In genomic region chr1:153572569-153573015, GRCh38 we compare ENCODE assay signal across 8 cellular contexts. TPM values are rescaled to one million over a fixed set of nuclear protein-coding genes. Genes with fewer than 3 reads are reported as not detected.
DNase-seq lines count a peak whose midpoint lies in the region; ATAC-seq and TF ChIP-seq lines count a peak whose summit lies in the region.

No MANE protein-coding gene starts in this region.

- no peak for ATAC-seq in HG03097 (IDR thresholded peaks at IDR 0.05; ENCODE audit: low FRiP score, unreplicated experiment)

- peak overlapping the region; percentile 32 for H3K4me2 ChIP-seq in PC-9

- H3K79me2 ChIP-seq in PC-9 (ENCODE audit: low read depth) = no peaks in the 10 kb centered on the region

- DNase-seq in HuH-7.5 (ENCODE audit: low spot score) (peak; percentile 50), PC-9 (peak; percentile 81 to 84), globus pallidus (ENCODE audit: low spot score) (peak; percentile 88), ovary (peak; percentile 79 to 87 (median 84))
- DNase-seq in activated naive CD4-positive, alpha-beta T cell treated with anti-CD3 and anti-CD28 coated beads, Interleukin-2, amount 10 ng/mL, durations not matched to agents 7 days and 5 days = peak; percentile 77

- TF ChIP-seq CTCF in 22Rv1 (IDR thresholded peaks at IDR 0.05) = peak; percentile 86
- TF ChIP-seq CTCF in GM12872 (IDR thresholded peaks at IDR 0.05; ENCODE audit: insufficient read depth, low read depth, low read length) = peak; percentile 82
- peak; percentile 91 for TF ChIP-seq CTCF in PC-9 (conservative IDR thresholded peaks at IDR 0.05)
- TF ChIP-seq CTCF in ovary (IDR thresholded peaks at IDR 0.05) = peak; percentile 74 to 80 (median 76)

- no peaks in the 10 kb centered on the region for H3K36me3 Mint-ChIP-seq in activated naive CD4-positive, alpha-beta T cell treated with anti-CD3 and anti-CD28 coated beads, Interleukin-2, amount 10 ng/mL, durations not matched to agents 7 days and 5 days

- TF ChIP-seq POLR2A in ovary (IDR thresholded peaks at IDR 0.05) = no peak

- no peak overlapping the region for H2AFZ ChIP-seq in PC-9

- H3K27me3 ChIP-seq in PC-9 (ENCODE audit: insufficient read depth, low read depth) = no peaks in the 10 kb centered on the region
- H3K27me3 ChIP-seq in ovary = no peaks in the 10 kb centered on the region

- WGBS in ovary, 3 donors = 4 to 6% (median 6%) methylated on average over 3 of the region's 3 CpGs

- no peak overlapping the region for H3K4me3 Mint-ChIP-seq in activated naive CD4-positive, alpha-beta T cell treated with anti-CD3 and anti-CD28 coated beads, Interleukin-2, amount 10 ng/mL, durations not matched to agents 7 days and 5 days

- H3K4me1 Mint-ChIP-seq in activated naive CD4-positive, alpha-beta T cell treated with anti-CD3 and anti-CD28 coated beads, Interleukin-2, amount 10 ng/mL, durations not matched to agents 7 days and 5 days = peaks cover 36% of the 10 kb centered on the region

- POLR2A ChIA-PET in PC-9 (lab: Charles Lee; ENCODE audit: unreplicated experiment) = interaction anchor here (0.5 to 1.0 kb wide), 4 partner anchors 40 to 66 kb away, joined by 3 read pairs; partner anchors contain the start of genes S100A13 and S100A16

- intact Hi-C loops in PC-9 (cut with micrococcal nuclease; ENCODE audit: unreplicated experiment) = loop anchor here (1.0 to 5.0 kb wide), 7 partner anchors 36 to 177 kb away; partner anchors contain the start of genes CHTOP, S100A13 and SNAPIN
- intact Hi-C loops in ovary (cut with DNase I) = loop anchor here in 2 of 4 donors (10.0 kb wide), 2 partner anchors 52 to 202 kb away; partner anchors contain the start of genes S100A1 (in 1 of the 2), S100A13 (in 1 of the 2) and SLC27A3 (in 1 of the 2)

- BruUV-seq in PC-9 (replicated peaks; lab: Mats Ljungman, UMichigan) = no TSS peak

- CTCF ChIA-PET in PC-9 (lab: Charles Lee) = interaction anchor here (0.6 to 1.9 kb wide), 8 partner anchors 28 to 57 kb away, joined by 3 to 13 read pairs (median 4); partner anchors contain the start of genes S100A13, S100A14, S100A16 and S100A6
- CTCF ChIA-PET in activated naive CD4-positive, alpha-beta T cell treated with anti-CD3 and anti-CD28 coated beads, Interleukin-2, amount 10 ng/mL, durations not matched to agents 7 days and 5 days (lab: Charles Lee) = interaction anchor here (0.6 to 6.3 kb wide), 30 partner anchors 9 to 177 kb away, joined by 3 to 204 read pairs (median 4); partner anchors contain the start of genes CHTOP, NPR1, S100A1 and S100A13

- H3K4me1 ChIP-seq in PC-9 (replicated peaks; ENCODE audit: insufficient read depth) = peaks cover 29% of the 10 kb centered on the region
- H3K4me1 ChIP-seq in ovary (ENCODE audit: insufficient read depth) = peaks cover 1% of the 10 kb centered on the region

- H3K36me3 ChIP-seq in PC-9 (ENCODE audit: low read depth) = no peaks in the 10 kb centered on the region
- H3K36me3 ChIP-seq in ovary = no peaks in the 10 kb centered on the region

- H4K20me1 ChIP-seq in PC-9 (ENCODE audit: insufficient read depth) = no peaks in the 10 kb centered on the region

- H3K27ac Mint-ChIP-seq in activated naive CD4-positive, alpha-beta T cell treated with anti-CD3 and anti-CD28 coated beads, Interleukin-2, amount 10 ng/mL, durations not matched to agents 7 days and 5 days = no peak overlapping the region

- H3K27me3 Mint-ChIP-seq in activated naive CD4-positive, alpha-beta T cell treated with anti-CD3 and anti-CD28 coated beads, Interleukin-2, amount 10 ng/mL, durations not matched to agents 7 days and 5 days = peaks cover 32% of the 10 kb centered on the region

- no peaks in the 10 kb centered on the region for H3K9me3 Mint-ChIP-seq in activated naive CD4-positive, alpha-beta T cell treated with anti-CD3 and anti-CD28 coated beads, Interleukin-2, amount 10 ng/mL, durations not matched to agents 7 days and 5 days

- H3K4me3 ChIP-seq in PC-9 (no peak overlapping the region), ovary (no peak overlapping the region)

- no peak for TF ChIP-seq EP300 in ovary (IDR thresholded peaks at IDR 0.05)

- H3K9me3 ChIP-seq in PC-9 (ENCODE audit: insufficient read depth, low read depth) (no peaks in the 10 kb centered on the region), ovary (no peaks in the 10 kb centered on the region)

- H3K27ac ChIP-seq in 22Rv1 = no peak overlapping the region
- H3K27ac ChIP-seq in PC-9 = peak overlapping the region; percentile 75
- no peak overlapping the region for H3K27ac ChIP-seq in ovary

- H3K9me2 ChIP-seq in PC-9 (ENCODE audit: insufficient read depth) = no peaks in the 10 kb centered on the region

- H3F3A ChIP-seq in PC-9 (ENCODE audit: insufficient read depth, low read depth) = peaks cover 27% of the 10 kb centered on the region

RNA-seq across cellular contexts. Expression of gene S100A2, which starts 6.9 kb away (rescaled TPM):
- 145 and 147 TPM in 2 replicates for total RNA-seq in PC-9 (2021)
- total RNA-seq in ovary = 1 to 10 TPM in 4 of 7 donors, under 1 TPM in 1, not detected in 2; 0.61 to 4.0 (median 1.8) TPM
- 1 to 10 TPM in 1 of 2 donors, under 1 TPM in 1; 0.88 to 3.3 TPM for polyA plus RNA-seq in ovary

RNA-seq across cellular contexts. Expression of gene S100A3, which starts 23.5 kb away (rescaled TPM):
- total RNA-seq in PC-9 (2021) (1.5 and 2.4 TPM in 2 replicates), ovary (1 to 10 TPM in 3 of 7 donors, under 1 TPM in 1, not detected in 3; 0.48 to 2.5 (median 1.3) TPM)
- 1 to 10 TPM in 1 of 2 donors, not detected in 1; 2.2 TPM for polyA plus RNA-seq in ovary

RNA-seq across cellular contexts. Expression of gene S100A4, which starts 27.0 kb away (rescaled TPM):
- total RNA-seq in PC-9 (2021) (303 and 346 TPM in 2 replicates), ovary (10 to 100 TPM; 12.7 to 85.5 (median 37.3) TPM)
- polyA plus RNA-seq in ovary = 100 to 1,000 TPM; 104 to 160 TPM

RNA-seq across cellular contexts. Expression of gene S100A5, which starts 31.9 kb away (rescaled TPM):
- total RNA-seq in PC-9 (2021) (7.2 and 11.1 TPM in 2 replicates), ovary (not detected)
- polyA plus RNA-seq in ovary = not detected

RNA-seq across cellular contexts. Expression of gene S100A6, which starts 36.8 kb away (rescaled TPM):
- total RNA-seq in PC-9 (2021) = 873 and 994 TPM in 2 replicates
- total RNA-seq in ovary = 100 to 1,000 TPM; 170 to 646 (median 456) TPM
- 100 to 1,000 TPM; 587 to 764 TPM for polyA plus RNA-seq in ovary

Comparison
In these comparisons a context has a peak if more than half of its experiments do, and no peak if none do; other contexts are left out.
1. RNA of gene S100A2, which starts 6.9 kb away (total RNA-seq): 145 to 147 TPM in PC-9; 0.61 to 4.0 TPM in ovary; every median in the first group is over 10 times any median in the second.
2. Peak in every context shown above with its lines, with median percentiles within 50 percentile points of each other: CTCF ChIP-seq and DNase-seq.